8 cellular contexts compared by ENCODE assay signal in the genomic region with DNA sequence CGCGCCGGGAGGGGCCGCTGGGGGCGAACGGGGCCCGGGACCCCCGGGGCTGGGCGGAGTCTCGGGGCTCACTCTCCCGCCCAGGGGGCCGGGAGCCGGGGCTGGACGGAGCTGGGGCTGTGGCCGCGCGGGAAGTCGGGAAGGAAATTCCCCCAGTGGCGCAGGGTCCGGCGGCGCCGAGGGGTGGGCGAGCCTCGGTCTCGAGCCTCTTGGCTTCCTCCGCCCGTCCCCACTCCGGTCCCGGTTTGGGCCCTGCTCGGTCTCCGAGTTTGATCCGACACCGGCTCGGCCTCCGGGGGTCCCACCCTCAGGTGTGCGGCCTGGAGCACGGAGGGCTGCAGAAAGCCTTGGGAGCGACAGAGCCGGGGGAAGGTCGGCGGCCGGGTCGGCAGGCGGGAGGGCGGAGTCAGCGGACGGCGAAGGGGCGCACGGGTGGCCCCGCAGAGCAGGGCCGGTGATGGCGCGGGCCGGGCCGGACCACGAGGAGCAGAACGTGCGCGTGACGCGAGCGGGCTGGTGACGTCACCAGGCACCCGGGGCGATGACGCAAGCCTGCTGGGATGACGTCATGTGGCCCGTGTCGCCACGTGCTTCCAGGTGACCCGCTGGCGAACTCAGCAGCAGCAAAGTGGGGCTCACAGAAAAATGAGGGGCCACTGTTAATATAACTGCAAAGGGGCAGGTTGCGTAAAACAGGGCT.
DNase-seq lines count a peak whose midpoint lies in the region; ATAC-seq, FAIRE-seq and TF ChIP-seq lines count a peak whose summit lies in the region.

No MANE protein-coding gene starts in this region.

- peak overlapping the region; percentile 96 for H3K27ac ChIP-seq in muscle layer of colon (ENCODE audit: low read depth, low read length)

- POLR2A ChIA-PET in AG04449 (lab: Yijun Ruan, JAX) = interaction anchor here (1.4 kb wide), 1 partner anchor 13 kb away, joined by 9 read pairs; a partner anchor contains a TSS

- no peaks in the 10 kb centered on the region for H3K9me3 ChIP-seq in muscle layer of colon (ENCODE audit: low read length)

- H3K9ac ChIP-seq in muscle layer of colon (ENCODE audit: low read length) = peak overlapping the region; percentile 53

- DNase-seq in AG04449 (ENCODE audit: low read depth, low spot score) (peak; percentile 44), GM19239 (ENCODE audit: insufficient read length, low spot score) (peak; percentile 91), NCI-H2227 treated with DMSO at 0.1 percent for 48 hours (lab: John Stamatoyannopoulos, UW) (peak; percentile 79), activated T-cell treated with anti-CD3 and anti-CD28 coated beads for 48 hours (ENCODE audit: low read depth) (peak; percentile 67), epidermal melanocyte (ENCODE audit: insufficient read length, low spot score) (peak; percentile 94)
- DNase-seq in stimulated activated naive CD4-positive, alpha-beta T cell (lab: John Stamatoyannopoulos, UW) = peak; percentile 60 to 77 (median 69)

- TF ChIP-seq CTCF in AG04449 (IDR thresholded peaks at IDR 0.05; ENCODE audit: insufficient read depth, low read length, missing control alignments) = no peak

- H3K4me1 ChIP-seq in muscle layer of colon (ENCODE audit: insufficient read depth, low read length) = peaks cover 9% of the 10 kb centered on the region

- no peak for ATAC-seq in HG02884 (IDR thresholded peaks at IDR 0.05; ENCODE audit: unreplicated experiment)

- peak; percentile 93 for FAIRE-seq in GM19239 (lab: Jason Lieb, UNC)

- H3K36me3 ChIP-seq in muscle layer of colon (ENCODE audit: insufficient read depth, low read length) = no peaks in the 10 kb centered on the region

- CTCF ChIA-PET in AG04449 (lab: Yijun Ruan, JAX) = interaction anchor here (0.7 to 9.5 kb wide), 7 partner anchors 8 to 95 kb away, joined by 3 to 111 read pairs (median 11); a partner anchor contains a TSS

- peaks cover 0 to 27% of the 10 kb centered on the region in 2 donors for H3K27me3 ChIP-seq in muscle layer of colon (ENCODE audit: control insufficient read depth in 1 of 2, insufficient read depth in 2 of 2, low read length in 2 of 2)

- H3K4me3 ChIP-seq in AG04449 (ENCODE audit: low read depth, low read length) (peak overlapping the region; percentile 73), muscle layer of colon (ENCODE audit: low read depth in 1 of 2, low read length in 2 of 2) (peak overlapping the region; percentile 53 to 65)

Comparison
In these comparisons a context has a peak if more than half of its experiments do, and no peak if none do; other contexts are left out.
1. DNase-seq: peak in every context shown above with its lines; median percentile 94 in epidermal melanocyte; 91 in GM19239; 79 in NCI-H2227 treated with DMSO at 0.1 percent for 48 hours; 69 in stimulated activated naive CD4-positive, alpha-beta T cell; 67 in activated T-cell treated with anti-CD3 and anti-CD28 coated beads for 48 hours; 44 in AG04449.